Comparison of ENCODE assay signal across 1 cellular context in genomic region chr22:45551310-45552016, GRCh38.
TF ChIP-seq lines count a peak whose summit lies in the region.

No MANE protein-coding gene starts in this region.

TF ChIP-seq in IMR-90, 13 proteins besides CTCF, POLR2A, EP300 and RAD21 (continued from another document):
- TF ChIP-seq, protein P1, sequence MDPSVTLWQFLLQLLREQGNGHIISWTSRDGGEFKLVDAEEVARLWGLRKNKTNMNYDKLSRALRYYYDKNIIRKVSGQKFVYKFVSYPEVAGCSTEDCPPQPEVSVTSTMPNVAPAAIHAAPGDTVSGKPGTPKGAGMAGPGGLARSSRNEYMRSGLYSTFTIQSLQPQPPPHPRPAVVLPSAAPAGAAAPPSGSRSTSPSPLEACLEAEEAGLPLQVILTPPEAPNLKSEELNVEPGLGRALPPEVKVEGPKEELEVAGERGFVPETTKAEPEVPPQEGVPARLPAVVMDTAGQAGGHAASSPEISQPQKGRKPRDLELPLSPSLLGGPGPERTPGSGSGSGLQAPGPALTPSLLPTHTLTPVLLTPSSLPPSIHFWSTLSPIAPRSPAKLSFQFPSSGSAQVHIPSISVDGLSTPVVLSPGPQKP (IDR thresholded peaks at IDR 0.05; ENCODE audit: borderline replicate concordance, low read depth, low read length): no peak
- TF ChIP-seq CHD1 (IDR thresholded peaks at IDR 0.05; ENCODE audit: low read depth, low read length): no peak
